In genomic region chr12:47753021-47754001, GRCh38 we compare ENCODE assay signal across 9 cellular contexts. TPM values are rescaled to one million over a fixed set of nuclear protein-coding genes. Genes with fewer than 3 reads are reported as not detected.
DNase-seq lines count a peak whose midpoint lies in the region; ATAC-seq and TF ChIP-seq lines count a peak whose summit lies in the region.
"Had no signal": no experiment of that assay in that cellular context is flagged by ENCODE, and none has a peak within 500 bp of the region (broad histone marks: within the 10 kb centered on the region; RNA-seq: fewer than 3 reads in every experiment).

No MANE protein-coding gene starts in this region.

- ATAC-seq in GM19467 (IDR thresholded peaks at IDR 0.05; ENCODE audit: unreplicated experiment) (peak; percentile 38), GM18867 (IDR thresholded peaks at IDR 0.05; ENCODE audit: unreplicated experiment) (no peak)

- TF ChIP-seq CTCF in VCaP (conservative IDR thresholded peaks at IDR 0.05) (no peak), hepatocyte (IDR thresholded peaks at IDR 0.05; ENCODE audit: poor library complexity) (no peak), smooth muscle cell (IDR thresholded peaks at IDR 0.05; ENCODE audit: borderline replicate concordance, insufficient read depth, poor library complexity, severe bottlenecking) (no peak)

- H3K9ac ChIP-seq in smooth muscle cell (ENCODE audit: low read depth): no peak overlapping the region

- H3K4me2 ChIP-seq in hepatocyte (no peak overlapping the region), smooth muscle cell (peak overlapping the region; percentile 18)

- H3K27ac ChIP-seq in VCaP (peak overlapping the region; percentile 78), hepatocyte (peak overlapping the region; percentile 3), smooth muscle cell (ENCODE audit: low read depth) (peak overlapping the region; percentile 53)

- H3K4me1 ChIP-seq in hepatocyte (ENCODE audit: insufficient read depth) (peaks cover 17% of the 10 kb centered on the region), smooth muscle cell (ENCODE audit: low read depth) (peaks cover 23% of the 10 kb centered on the region)

- H3K79me2 ChIP-seq in hepatocyte (no peaks in the 10 kb centered on the region), smooth muscle cell (ENCODE audit: low read depth) (no peaks in the 10 kb centered on the region)

- H4K20me1 ChIP-seq in hepatocyte (ENCODE audit: insufficient read depth, poor library complexity, severe bottlenecking) (no peaks in the 10 kb centered on the region), smooth muscle cell (ENCODE audit: low read depth) (no peaks in the 10 kb centered on the region)

- H3K9me3 ChIP-seq in hepatocyte (ENCODE audit: low read depth) (no peaks in the 10 kb centered on the region), smooth muscle cell (replicated peaks; ENCODE audit: low read depth) (no peaks in the 10 kb centered on the region)

- 67% methylated on average over 11 of the region's 11 CpGs for WGBS in hepatocyte (ENCODE audit: low lambda C conversion rate, missing lambda C conversion rate)
- WGBS in smooth muscle cell (ENCODE audit: low lambda C conversion rate): 57% methylated on average over 11 of the region's 11 CpGs

- H2AFZ ChIP-seq in hepatocyte: no peak overlapping the region
- no peak overlapping the region for H2AFZ ChIP-seq in smooth muscle cell (ENCODE audit: low read depth)

- H3F3A ChIP-seq in smooth muscle cell (ENCODE audit: low read depth): no peaks in the 10 kb centered on the region

- DNase-seq in hepatocyte (ENCODE audit: low spot score) (no peak), smooth muscle cell (lab: John Stamatoyannopoulos, UW; ENCODE audit: unreplicated experiment) (no peak), AG20443 (ENCODE audit: low spot score) (no peak), activated gamma-delta T cell (lab: John Stamatoyannopoulos, UW) (no peak)
- DNase-seq in stimulated activated CD4-positive, alpha-beta T cell treated with anti-CD3 and anti-CD28 coated beads, Interleukin-2, amount 100 ng/mL, for 24 hours: no peak

- H3K36me3 ChIP-seq in hepatocyte (replicated peaks; ENCODE audit: insufficient read depth, low read depth): no peaks in the 10 kb centered on the region
- H3K36me3 ChIP-seq in smooth muscle cell (ENCODE audit: low read depth): no peaks in the 10 kb centered on the region

- H3K27me3 ChIP-seq in hepatocyte (no peaks in the 10 kb centered on the region), smooth muscle cell (ENCODE audit: low read depth) (no peaks in the 10 kb centered on the region)

- H3K4me3 ChIP-seq in hepatocyte (no peak overlapping the region), smooth muscle cell (no peak overlapping the region)

- H3K9me2 ChIP-seq in hepatocyte (replicated peaks; ENCODE audit: insufficient read depth): no peaks in the 10 kb centered on the region

RNA-seq across cellular contexts. Expression of gene RAPGEF3, which starts 5.4 kb away (rescaled TPM):
- total RNA-seq in hepatocyte: 1.0 and 2.6 TPM in 2 replicates
- 1.6 and 2.1 TPM in 2 replicates for polyA plus RNA-seq in hepatocyte
- total RNA-seq in smooth muscle cell: 4.0 and 5.6 TPM in 2 replicates
- 1.9 and 3.6 TPM in 2 replicates for polyA plus RNA-seq in smooth muscle cell

RNA-seq across cellular contexts. Expression of gene SLC48A1, which starts 19.7 kb away (rescaled TPM):
- total RNA-seq in hepatocyte (11.2 and 13.0 TPM in 2 replicates), smooth muscle cell (2.4 and 11.4 TPM in 2 replicates)
- polyA plus RNA-seq in hepatocyte (20.2 and 22.6 TPM in 2 replicates), smooth muscle cell (6.2 and 8.6 TPM in 2 replicates)

RNA-seq across cellular contexts. Expression of gene ENDOU, which starts 28.0 kb away (rescaled TPM):
- total RNA-seq in hepatocyte (0.30 and 1.8 TPM in 2 replicates), smooth muscle cell (1.8 and 5.1 TPM in 2 replicates)
- polyA plus RNA-seq in hepatocyte (1.0 TPM in 1 of 2 replicates, not detected in the other), smooth muscle cell (0.47 and 0.74 TPM in 2 replicates)
- polyA plus RNA-seq: neural cell had no signal

RNA-seq across cellular contexts. Expression of gene RPAP3, which starts 47.5 kb away (rescaled TPM):
- 21.7 and 28.1 TPM in 2 replicates for total RNA-seq in hepatocyte
- 23.4 and 31.6 TPM in 2 replicates for polyA plus RNA-seq in hepatocyte
- total RNA-seq in smooth muscle cell: 23.0 and 28.6 TPM in 2 replicates
- polyA plus RNA-seq in smooth muscle cell: 17.0 and 18.9 TPM in 2 replicates

Comparison
In these comparisons a context has a peak if more than half of its experiments do, and no peak if none do; other contexts are left out.
1. H3K27ac ChIP-seq: peak in every context shown above with its lines; median percentile 78 in VCaP; 53 in smooth muscle cell; 3 in hepatocyte.